ENCODE assay signal across 17 cellular contexts in the genomic region with DNA sequence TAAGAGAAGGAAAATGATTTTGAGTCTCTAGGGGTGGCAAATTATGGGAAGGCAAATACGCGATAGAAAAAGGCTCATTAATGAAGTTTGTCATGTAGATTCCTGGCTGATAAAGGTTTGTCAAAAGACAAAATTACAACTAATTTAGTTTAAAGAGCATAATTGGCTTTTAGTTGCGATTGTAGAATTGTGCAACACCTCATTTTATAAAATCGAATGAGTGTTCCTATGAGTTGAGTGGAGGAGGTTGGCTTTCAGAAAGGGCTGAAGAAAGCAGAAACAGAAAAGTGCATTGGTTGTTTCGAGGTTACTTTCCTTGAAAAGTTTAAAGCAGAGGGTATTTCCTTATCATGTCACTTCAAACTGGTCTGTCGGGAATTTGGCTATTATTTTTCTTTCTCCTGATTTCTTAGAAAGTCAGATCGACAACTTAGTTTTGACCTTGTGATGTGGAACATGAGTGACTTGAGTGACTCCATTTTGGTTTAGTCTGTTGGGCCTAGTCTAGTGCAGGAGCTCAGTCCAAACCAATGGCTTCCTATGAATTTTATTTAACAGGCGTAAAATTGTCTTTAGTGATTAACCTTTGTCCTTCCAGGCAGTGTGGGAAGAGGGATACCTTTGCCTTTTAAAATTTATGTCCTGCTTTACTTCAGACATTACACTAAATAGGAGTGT.
"Had no signal": no experiment of that assay in that cellular context is flagged by ENCODE, and none has a peak within 500 bp of the region (broad histone marks: within the 10 kb centered on the region; RNA-seq: fewer than 3 reads in every experiment).

No MANE protein-coding gene starts in this region.

- DNase-seq: activated CD4-positive, alpha-beta T cell treated with anti-CD3 and anti-CD28 coated beads, Interleukin-2, amount 10 ng/mL, durations not matched to agents 7 days and 5 days; activated naive CD4-positive, alpha-beta T cell treated with anti-CD3 and anti-CD28 coated beads, Interleukin-2, amount 10 ng/mL, durations not matched to agents 7 days and 5 days; adrenal gland; caudate nucleus; effector CD4-positive, alpha-beta T cell; foreskin melanocyte; heart right ventricle; islet precursor cell; mammary epithelial cell; naive thymus-derived CD8-positive, alpha-beta T cell; pancreas; stimulated activated CD4-positive, alpha-beta T cell treated with anti-CD3 and anti-CD28 coated beads, Interleukin-4, amount 100 ng/mL, for 24 hours; stomach had no signal

- H3K27me3 Mint-ChIP-seq: activated CD4-positive, alpha-beta T cell treated with anti-CD3 and anti-CD28 coated beads, Interleukin-2, amount 10 ng/mL, durations not matched to agents 7 days and 5 days; naive thymus-derived CD8-positive, alpha-beta T cell had no signal

- H3K36me3 ChIP-seq: adrenal gland, pancreas, thoracic aorta had no signal

- ATAC-seq: heart right ventricle; left lobe of liver; naive thymus-derived CD8-positive, alpha-beta T cell; pancreas; WTC11 had no signal

- H3K27ac Mint-ChIP-seq: activated CD4-positive, alpha-beta T cell treated with anti-CD3 and anti-CD28 coated beads, Interleukin-2, amount 10 ng/mL, durations not matched to agents 7 days and 5 days; WTC11 had no signal

- H3K27me3 ChIP-seq: adrenal gland, heart right ventricle, pancreas, stomach had no signal

- H3K9me3 Mint-ChIP-seq: activated CD4-positive, alpha-beta T cell treated with anti-CD3 and anti-CD28 coated beads, Interleukin-2, amount 10 ng/mL, durations not matched to agents 7 days and 5 days; activated naive CD4-positive, alpha-beta T cell treated with anti-CD3 and anti-CD28 coated beads, Interleukin-2, amount 10 ng/mL, durations not matched to agents 7 days and 5 days; naive thymus-derived CD8-positive, alpha-beta T cell; WTC11 had no signal

- H3K27ac ChIP-seq: adrenal gland, coronary artery, heart right ventricle, pancreas, stomach, thoracic aorta had no signal

- H3K4me3 ChIP-seq: adrenal gland, coronary artery, heart right ventricle, pancreas, stomach, thoracic aorta had no signal

- H3K9me3 ChIP-seq: adrenal gland, heart right ventricle, pancreas, stomach, thoracic aorta had no signal
